Comparison of ENCODE assay signal across 8 cellular contexts in genomic region chr1:207404849-207405525, GRCh38. TPM values are rescaled to one million over a fixed set of nuclear protein-coding genes. Genes with fewer than 3 reads are reported as not detected.
DNase-seq lines count a peak whose midpoint lies in the region; ATAC-seq, FAIRE-seq and TF ChIP-seq lines count a peak whose summit lies in the region.

No MANE protein-coding gene starts in this region.

- DNase-seq in AG08395 (ENCODE audit: low spot score) (peak; percentile 68), RKO (ENCODE audit: low spot score) (peak; percentile 88), H1 (ENCODE audit: low read depth in 1 of 2, low spot score in 2 of 2) (no peak), mesenchymal stem cell (peak; percentile 64), activated gamma-delta T cell (lab: John Stamatoyannopoulos, UW) (no peak)

- POLR2A ChIA-PET in H1 (lab: Charles Lee; ENCODE audit: partially characterized antibody) = interaction anchor here (0.6 to 1.2 kb wide), 4 partner anchors 11 to 96 kb away, joined by 3 to 5 read pairs (median 4); partner anchors contain the start of gene CR1

- H3K18ac ChIP-seq in H1 (ENCODE audit: extremely low read depth, low read length) (no peak overlapping the region), mesenchymal stem cell (ENCODE audit: low read depth in 1 of 2, low read length in 2 of 2) (no peak overlapping the region)

- H3K4me1 ChIP-seq in Loucy (ENCODE audit: insufficient read depth, low read length, poor library complexity, severe bottlenecking) (no peaks in the 10 kb centered on the region), H1 (replicated peaks in 1 of 4; ENCODE audit: control insufficient read depth in 3 of 4, insufficient read depth in 4 of 4, low read length in 3 of 4) (no peaks in the 10 kb centered on the region; a peak in 1 of 7 replicates), mesenchymal stem cell (ENCODE audit: control insufficient read depth, insufficient read depth, low read depth, low read length) (no peaks in the 10 kb centered on the region)

- no peaks in the 10 kb centered on the region for H3K36me3 ChIP-seq in Loucy (ENCODE audit: insufficient read depth, low read length)
- H3K36me3 ChIP-seq in H1 (ENCODE audit: control insufficient read depth in 2 of 4, insufficient read depth in 4 of 4, low read length in 3 of 4) = no peaks in the 10 kb centered on the region
- no peaks in the 10 kb centered on the region for H3K36me3 ChIP-seq in mesenchymal stem cell (ENCODE audit: control insufficient read depth in 1 of 2, insufficient read depth in 2 of 2, low read depth in 1 of 2, low read length in 2 of 2)

- H3K27ac ChIP-seq in H1 (ENCODE audit: low read depth, low read length) = no peak overlapping the region
- H3K27ac ChIP-seq in mesenchymal stem cell (ENCODE audit: low read length, poor library complexity, severe bottlenecking) = no peak overlapping the region

- WGBS in H1 (ENCODE audit: extremely low coverage in 1 of 2, insufficient coverage in 1 of 2, insufficient read length in 1 of 2, insufficient replicate concordance in 2 of 2, low coverage in 1 of 2, low lambda C conversion rate in 2 of 2, missing lambda C conversion rate in 1 of 2), 2 experiments = 88% methylated on average over 5 of the region's 6 CpGs; no CpG with 5 or more reads in 1 of the 2 experiments
- WGBS in mesenchymal stem cell = 74% methylated on average over 4 of the region's 6 CpGs

- H3K23ac ChIP-seq in H1 (ENCODE audit: insufficient read length) = no peak overlapping the region
- no peak overlapping the region for H3K23ac ChIP-seq in mesenchymal stem cell (ENCODE audit: low read length in 2 of 2)

- no peak overlapping the region for H3K56ac ChIP-seq in H1 (replicated peaks; ENCODE audit: insufficient read length, low read depth, low read length)

- no peak overlapping the region for H2BK120ac ChIP-seq in H1 (replicated peaks; ENCODE audit: low read depth, low read length)
- H2BK120ac ChIP-seq in mesenchymal stem cell (ENCODE audit: low read depth, low read length) = no peak overlapping the region

- H2BK12ac ChIP-seq in H1 (ENCODE audit: low read depth, low read length) = no peak overlapping the region
- H2BK12ac ChIP-seq in mesenchymal stem cell (ENCODE audit: low read length in 2 of 2) = no peak overlapping the region

- peak; percentile 78 for TF ChIP-seq RAD21 in H1 (IDR thresholded peaks at IDR 0.05 in 1 of 2, conservative IDR thresholded peaks at IDR 0.05 in 1 of 2; ENCODE audit: low read depth in 2 of 2, low read length in 2 of 2)

- no peaks in the 10 kb centered on the region for H3K23me2 ChIP-seq in H1 (ENCODE audit: low read depth, low read length)

- peak; percentile 78 for FAIRE-seq in H1 (lab: Jason Lieb, UNC)

- H3K9me2 ChIP-seq in Loucy (replicated peaks; ENCODE audit: low read depth, low read length) = no peaks in the 10 kb centered on the region

- TF ChIP-seq POLR2A in H1 (IDR thresholded peaks at IDR 0.05; ENCODE audit: control extremely low read depth in 1 of 2, low read depth in 2 of 2, low read length in 2 of 2) = no peak

- H3K4me3 ChIP-seq in Loucy (ENCODE audit: low read length, poor library complexity, severe bottlenecking) (no peak overlapping the region), H1 (ENCODE audit: extremely low read depth in 1 of 4, insufficient read depth in 2 of 4, low read depth in 3 of 4, low read length in 4 of 4) (no peak overlapping the region), mesenchymal stem cell (ENCODE audit: insufficient read depth in 1 of 2, low read depth in 1 of 2, low read length in 2 of 2) (no peak overlapping the region)

- CTCF ChIA-PET in H1 (lab: Charles Lee; ENCODE audit: partially characterized antibody) = interaction anchor here (0.7 to 5.9 kb wide), 33 partner anchors 8 to 329 kb away, joined by 3 to 39 read pairs (median 5); partner anchors contain the start of genes C4BPA and CD55

- H3K9ac ChIP-seq in Loucy (ENCODE audit: low read depth, low read length, poor library complexity, severe bottlenecking) (no peak overlapping the region), H1 (replicated peaks in 1 of 4; ENCODE audit: extremely low read depth in 1 of 4, low read depth in 3 of 4, low read length in 3 of 4) (no peak overlapping the region), mesenchymal stem cell (ENCODE audit: low read length) (no peak overlapping the region)

- H4K8ac ChIP-seq in H1 (ENCODE audit: extremely low read depth, insufficient read depth, low read length) (no peak overlapping the region), mesenchymal stem cell (ENCODE audit: low read length) (no peak overlapping the region)

- no peak overlapping the region for H3K14ac ChIP-seq in H1 (ENCODE audit: insufficient read length)
- no peak overlapping the region for H3K14ac ChIP-seq in mesenchymal stem cell (ENCODE audit: low read length in 2 of 2)

- H3K79me2 ChIP-seq in Loucy (ENCODE audit: insufficient read depth, low read length) = no peaks in the 10 kb centered on the region
- no peaks in the 10 kb centered on the region for H3K79me2 ChIP-seq in H1 (ENCODE audit: control insufficient read depth in 1 of 2, insufficient read depth in 2 of 2, low read length in 2 of 2)

- no peak overlapping the region for H2AFZ ChIP-seq in Loucy (ENCODE audit: low read length)
- no peak overlapping the region for H2AFZ ChIP-seq in H1 (ENCODE audit: low read length)
- no peak overlapping the region for H2AFZ ChIP-seq in mesenchymal stem cell (ENCODE audit: low read depth, low read length)

- H3K79me1 ChIP-seq in H1 (ENCODE audit: low read depth, low read length) (no peaks in the 10 kb centered on the region), mesenchymal stem cell (replicated peaks; ENCODE audit: low read length, poor library complexity, severe bottlenecking) (no peaks in the 10 kb centered on the region)

- H3K9me3 ChIP-seq in Loucy (ENCODE audit: insufficient read depth, low read depth, low read length) (no peaks in the 10 kb centered on the region), H1 (ENCODE audit: insufficient read depth in 2 of 2, low read depth in 1 of 2, low read length in 1 of 2) (no peaks in the 10 kb centered on the region), mesenchymal stem cell (ENCODE audit: control insufficient read depth, low read length) (no peaks in the 10 kb centered on the region)

- H2BK5ac ChIP-seq in H1 (ENCODE audit: low read depth, low read length) (no peak overlapping the region), mesenchymal stem cell (ENCODE audit: low read depth, low read length, poor library complexity, severe bottlenecking) (no peak overlapping the region)

- peak; percentile 62 for ATAC-seq in GM18861 (IDR thresholded peaks at IDR 0.05; ENCODE audit: unreplicated experiment)
- ATAC-seq in GM19324 (IDR thresholded peaks at IDR 0.05; ENCODE audit: low FRiP score, unreplicated experiment) = no peak

- H4K20me1 ChIP-seq in Loucy (ENCODE audit: insufficient read depth, low read length, poor library complexity, severe bottlenecking) (no peaks in the 10 kb centered on the region), H1 (replicated peaks in 1 of 2; ENCODE audit: control insufficient read depth in 1 of 2, insufficient read depth in 2 of 2, low read length in 2 of 2) (no peaks in the 10 kb centered on the region)

- H3K27me3 ChIP-seq in Loucy (ENCODE audit: insufficient read depth, low read length, poor library complexity, severe bottlenecking) = no peaks in the 10 kb centered on the region
- H3K27me3 ChIP-seq in H1 (replicated peaks in 1 of 4; ENCODE audit: control insufficient read depth in 3 of 4, extremely low read depth in 1 of 4, insufficient read depth in 3 of 4, low read length in 3 of 4) = no peaks in the 10 kb centered on the region
- peaks cover 0 to 11% of the 10 kb centered on the region in 2 experiments for H3K27me3 ChIP-seq in mesenchymal stem cell (ENCODE audit: control insufficient read depth in 1 of 2, insufficient read depth in 1 of 2, low read length in 2 of 2)

- no peak overlapping the region for H3K4ac ChIP-seq in H1 (replicated peaks; ENCODE audit: insufficient read length, low read depth, low read length)
- no peak overlapping the region for H3K4ac ChIP-seq in mesenchymal stem cell (ENCODE audit: low read depth in 1 of 2, low read length in 2 of 2)

- H3F3A ChIP-seq in Loucy (ENCODE audit: low read depth) = no peaks in the 10 kb centered on the region

- TF ChIP-seq EP300 in H1 (IDR thresholded peaks at IDR 0.05; ENCODE audit: borderline replicate concordance in 1 of 2, low read depth in 2 of 2, low read length in 2 of 2) = no peak

- H4K91ac ChIP-seq in H1 (replicated peaks; ENCODE audit: insufficient read length, low read length) = no peak overlapping the region
- H4K91ac ChIP-seq in mesenchymal stem cell (ENCODE audit: low read length) = no peak overlapping the region

- H4K5ac ChIP-seq in H1 (ENCODE audit: insufficient read length, low read depth, low read length) = no peak overlapping the region

- no peak overlapping the region for H2BK20ac ChIP-seq in H1 (ENCODE audit: low read length)

- H2AK5ac ChIP-seq in H1 (ENCODE audit: low read depth, low read length) = no peak overlapping the region
- H2AK5ac ChIP-seq in mesenchymal stem cell (ENCODE audit: low read length, severe bottlenecking) = no peak overlapping the region

- H2BK15ac ChIP-seq in H1 (ENCODE audit: low read length) (no peak overlapping the region), mesenchymal stem cell (ENCODE audit: low read depth, poor library complexity, severe bottlenecking) (no peak overlapping the region)

- H3K4me2 ChIP-seq in Loucy (ENCODE audit: low read depth, low read length, poor library complexity, severe bottlenecking) = no peak overlapping the region
- no peak overlapping the region for H3K4me2 ChIP-seq in H1 (ENCODE audit: insufficient read depth in 1 of 2, low read depth in 2 of 2, low read length in 2 of 2)
- no peak overlapping the region for H3K4me2 ChIP-seq in mesenchymal stem cell (ENCODE audit: low read length, poor library complexity, severe bottlenecking)

- TF ChIP-seq CTCF in Loucy (conservative IDR thresholded peaks at IDR 0.05; ENCODE audit: low read length) (peak; percentile 88), H1 (IDR thresholded peaks at IDR 0.05; ENCODE audit: control extremely low read depth in 1 of 3, insufficient read depth in 1 of 3, low read depth in 1 of 3, low read length in 3 of 3) (peak in 2 of 3 experiments; percentile 50 to 69; a peak in 3 of 4 replicates)

TF ChIP-seq in H1, 55 proteins besides CTCF, POLR2A, EP300 and RAD21 (continues in another document):
- no peak for TF ChIP-seq NRF1 (IDR thresholded peaks at IDR 0.05; ENCODE audit: low read depth, low read length)
- no peak for TF ChIP-seq HDAC2 (IDR thresholded peaks at IDR 0.05; ENCODE audit: borderline replicate concordance in 1 of 2, low read depth in 2 of 2, low read length in 2 of 2)

RNA-seq across cellular contexts. Expression of gene CR2, which starts 49.1 kb away (rescaled TPM):
- total RNA-seq in H1 (2021; fragmentation: NEBNext Ultra II Directional; extraction: Animal tissue kit (Norgen Biotek cat#: 25700)) = 3.0 and 4.1 TPM in 2 replicates
- 1.6 and 1.7 TPM in 2 replicates for polyA plus RNA-seq in H1 (2011; rRNA removed)
- 2.2 TPM for polyA plus RNA-seq in H1 (2011; cell fraction: cytosol; rRNA removed)
- 3.7 TPM for polyA plus RNA-seq in H1 (2011; cell fraction: nucleus; rRNA removed)
- polyA plus RNA-seq in H1 (2012, experiment 1 of 2) = 2.0 to 4.0 TPM (median 2.9 TPM) in 4 replicates
- 0.16 TPM for polyA plus RNA-seq in H1 (2012, experiment 2 of 2)
- polyA plus RNA-seq in H1 (2013, experiment 1 of 2) = 25.7 TPM
- 4.3 TPM for polyA plus RNA-seq in H1 (2013, experiment 2 of 2)
- 2.9 and 4.3 TPM in 2 replicates for polyA minus RNA-seq in H1 (2011; rRNA and poly(A)+ RNA removed)
- polyA minus RNA-seq in H1 (2011; cell fraction: cytosol; rRNA and poly(A)+ RNA removed) = 1.5 TPM
- 2.9 TPM for polyA minus RNA-seq in H1 (2011; cell fraction: nucleus; rRNA and poly(A)+ RNA removed)
- not detected for polyA plus RNA-seq in mesenchymal stem cell (2013, experiment 1 of 2)
- not detected for polyA plus RNA-seq in mesenchymal stem cell (2013, experiment 2 of 2)

Comparison
In these comparisons a context has a peak if more than half of its experiments do, and no peak if none do; other contexts are left out.
1. DNase-seq: peak in AG08395 (single experiment), RKO (single experiment) and mesenchymal stem cell (single experiment); none in H1 (0 of 2) and activated gamma-delta T cell (single experiment).